Comparison of ENCODE assay signal across 20 cellular contexts in genomic region chr1:40628903-40629292, GRCh38. TPM values are rescaled to one million over a fixed set of nuclear protein-coding genes. Genes with fewer than 3 reads are reported as not detected.
A peak's percentile ranks its signal among the peaks of the same experiment; 100 is the strongest.
DNase-seq lines count a peak whose midpoint lies in the region; ATAC-seq and TF ChIP-seq lines count a peak whose summit lies in the region.
"Had no signal": no experiment of that assay in that cellular context is flagged by ENCODE, and none has a peak within 500 bp of the region (broad histone marks: within the 10 kb centered on the region; RNA-seq: fewer than 3 reads in every experiment).

No MANE protein-coding gene starts in this region.

- DNase-seq in activated naive CD4-positive, alpha-beta T cell treated with anti-CD3 and anti-CD28 coated beads, Interleukin-2, amount 50 U/mL, for 72 hours (ENCODE audit: low spot score in 2 of 2) = no peak
- no peak for DNase-seq in activated naive CD4-positive, alpha-beta T cell (lab: John Stamatoyannopoulos, UW)
- DNase-seq in PC-3 (peak; percentile 63), upper lobe of right lung (peak; percentile 13), UCSD-AML1 (lab: John Stamatoyannopoulos, UW; ENCODE audit: unreplicated experiment) (no peak), MG63 (no peak), GM23338 (ENCODE audit: low spot score) (no peak)
- DNase-seq: body of pancreas; COR-L47; erythroblast; NCI-H1694; nephron progenitor cell; NK-92 treated with Interleukin-12 subunit alpha and Interleukin-12 subunit beta, amount 100 ng/mL, for 24 hours; stimulated activated CD4-positive, alpha-beta T cell treated with anti-CD3 and anti-CD28 coated beads, Interleukin-12 subunit alpha, Interleukin-12 subunit beta, amount 100 ng/mL, for 4 hours; stimulated activated naive B cell treated with anti-CD40 and anti-IgM and Interleukin-4, amounts not matched to agents 10 μg/mL and 1 μg/mL and 100 μg/mL, for 72 hours; SW 1271; WERI-Rb-1 had no signal

- TF ChIP-seq CTCF in PC-3 (conservative IDR thresholded peaks at IDR 0.05; ENCODE audit: low read depth, low read length) = no peak
- no peak for TF ChIP-seq CTCF in upper lobe of right lung (IDR thresholded peaks at IDR 0.05)
- no peak for TF ChIP-seq CTCF in GM23338 (conservative IDR thresholded peaks at IDR 0.05; ENCODE audit: low read depth in 2 of 2)

- H3K4me1 Mint-ChIP-seq in GM23338 = no peaks in the 10 kb centered on the region
- H3K4me1 Mint-ChIP-seq: nephron progenitor cell had no signal

- no TSS peak for BruUV-seq in PC-3 (replicated peaks; lab: Mats Ljungman, UMichigan)

- peaks cover 7% of the 10 kb centered on the region for H3K27me3 Mint-ChIP-seq in GM23338 (ENCODE audit: insufficient read depth, low read depth, poor library complexity)

- no peaks in the 10 kb centered on the region for H3K9me2 ChIP-seq in PC-3 (replicated peaks; ENCODE audit: low read length)
- H3K9me2 ChIP-seq in GM23338 (ENCODE audit: insufficient read depth) = no peaks in the 10 kb centered on the region

- H3K9me3 ChIP-seq in PC-3 (ENCODE audit: low read length) = no peaks in the 10 kb centered on the region
- H3K9me3 ChIP-seq in upper lobe of right lung = no peaks in the 10 kb centered on the region
- H3K9me3 ChIP-seq in MG63 = no peaks in the 10 kb centered on the region
- H3K9me3 ChIP-seq: body of pancreas had no signal

- no peaks in the 10 kb centered on the region for H3K9me3 Mint-ChIP-seq in activated naive CD4-positive, alpha-beta T cell treated with anti-CD3 and anti-CD28 coated beads, Interleukin-2, amount 50 U/mL, for 72 hours
- no peaks in the 10 kb centered on the region for H3K9me3 Mint-ChIP-seq in GM23338
- H3K9me3 Mint-ChIP-seq: dendritic cell treated with granulocyte-macrophage colony-stimulating factor and Interleukin-4, amounts not matched to agents 40 ng/mL and 50 ng/mL, for 4 days; nephron progenitor cell; stimulated activated naive B cell treated with anti-CD40 and anti-IgM and Interleukin-4, amounts not matched to agents 10 μg/mL and 1 μg/mL and 100 μg/mL, for 72 hours had no signal

- H3K4me3 ChIP-seq in PC-3 (ENCODE audit: low read length) = no peak overlapping the region
- no peak overlapping the region for H3K4me3 ChIP-seq in upper lobe of right lung
- H3K4me3 ChIP-seq in MG63 = no peak overlapping the region
- H3K4me3 ChIP-seq in GM23338 = no peak overlapping the region
- H3K4me3 ChIP-seq: body of pancreas had no signal

- POLR2A ChIA-PET in PC-3 (lab: Charles Lee; ENCODE audit: unreplicated experiment) = no interaction called here

- H3K27me3 ChIP-seq in PC-3 (ENCODE audit: low read length) (no peaks in the 10 kb centered on the region), upper lobe of right lung (no peaks in the 10 kb centered on the region), MG63 (no peaks in the 10 kb centered on the region), GM23338 (ENCODE audit: insufficient read depth) (no peaks in the 10 kb centered on the region)
- H3K27me3 ChIP-seq: body of pancreas had no signal

- H3K36me3 ChIP-seq in PC-3 (ENCODE audit: low read depth, low read length) (no peaks in the 10 kb centered on the region), upper lobe of right lung (no peaks in the 10 kb centered on the region), MG63 (no peaks in the 10 kb centered on the region), GM23338 (ENCODE audit: insufficient read depth) (no peaks in the 10 kb centered on the region)
- H3K36me3 ChIP-seq: WERI-Rb-1 had no signal

- peaks cover 0 to 7% of the 10 kb centered on the region in 2 donors for H3K36me3 Mint-ChIP-seq in activated naive CD4-positive, alpha-beta T cell treated with anti-CD3 and anti-CD28 coated beads, Interleukin-2, amount 50 U/mL, for 72 hours
- no peaks in the 10 kb centered on the region; the same call in 2 of the 3 replicates for H3K36me3 Mint-ChIP-seq in GM23338 (ENCODE audit: low read depth)

- CTCF ChIA-PET in PC-3 (lab: Charles Lee) = no interaction called here

- peak overlapping the region; percentile 86 for H3K27ac Mint-ChIP-seq in activated naive CD4-positive, alpha-beta T cell treated with anti-CD3 and anti-CD28 coated beads, Interleukin-2, amount 50 U/mL, for 72 hours
- H3K27ac Mint-ChIP-seq in GM23338 = no peak overlapping the region
- H3K27ac Mint-ChIP-seq: dendritic cell treated with granulocyte-macrophage colony-stimulating factor and Interleukin-4, amounts not matched to agents 40 ng/mL and 50 ng/mL, for 4 days; progenitor cell of endocrine pancreas; stimulated activated naive B cell treated with anti-CD40 and anti-IgM and Interleukin-4, amounts not matched to agents 10 μg/mL and 1 μg/mL and 100 μg/mL, for 72 hours had no signal

- intact Hi-C loops in PC-3 (cut with micrococcal nuclease) = loop anchor here (5.0 kb wide), 1 partner anchor 38 kb away; the partner anchor contains the start of gene RIMS3
- intact Hi-C loops in upper lobe of right lung (cut with DNase I) = no loop called here

- no peak overlapping the region for H3K9ac ChIP-seq in PC-3 (ENCODE audit: low read length)

- no peaks in the 10 kb centered on the region for H4K20me1 ChIP-seq in PC-3 (ENCODE audit: low read length)
- H4K20me1 ChIP-seq in GM23338 (replicated peaks; ENCODE audit: insufficient read depth) = no peaks in the 10 kb centered on the region

- H3F3A ChIP-seq in PC-3 (ENCODE audit: low read length, unreplicated experiment) = no peaks in the 10 kb centered on the region
- no peaks in the 10 kb centered on the region for H3F3A ChIP-seq in GM23338 (replicated peaks; ENCODE audit: low read depth)

- H3K79me2 ChIP-seq in PC-3 (ENCODE audit: low read length) = no peaks in the 10 kb centered on the region
- H3K79me2 ChIP-seq in GM23338 (replicated peaks; ENCODE audit: insufficient read depth) = no peaks in the 10 kb centered on the region

- ATAC-seq in activated naive CD4-positive, alpha-beta T cell treated with anti-CD3 and anti-CD28 coated beads, Interleukin-2, amount 50 U/mL, for 72 hours = peak; percentile 1 to 7
- ATAC-seq in PC-3 (no peak), esophagus mucosa (peak; percentile 7), upper lobe of right lung (no peak), GM23338 (no peak)
- ATAC-seq: body of pancreas had no signal

- H3K27ac ChIP-seq in PC-3 (ENCODE audit: low read length) (no peak overlapping the region), upper lobe of right lung (no peak overlapping the region), GM23338 (ENCODE audit: low read depth) (no peak overlapping the region)
- H3K27ac ChIP-seq: body of pancreas, WERI-Rb-1 had no signal

- peaks cover 16% of the 10 kb centered on the region for H3K4me1 ChIP-seq in PC-3 (ENCODE audit: insufficient read depth, low read length)
- peaks cover under 1% of the 10 kb centered on the region for H3K4me1 ChIP-seq in upper lobe of right lung
- no peaks in the 10 kb centered on the region for H3K4me1 ChIP-seq in GM23338 (ENCODE audit: insufficient read depth)

- H3K4me2 ChIP-seq in PC-3 (ENCODE audit: low read length) (no peak overlapping the region), GM23338 (no peak overlapping the region)

- no peak overlapping the region for H3K4me3 Mint-ChIP-seq in GM23338
- H3K4me3 Mint-ChIP-seq: dendritic cell treated with granulocyte-macrophage colony-stimulating factor and Interleukin-4, amounts not matched to agents 40 ng/mL and 50 ng/mL, for 4 days; nephron progenitor cell; stimulated activated naive B cell treated with anti-CD40 and anti-IgM and Interleukin-4, amounts not matched to agents 10 μg/mL and 1 μg/mL and 100 μg/mL, for 72 hours had no signal

- no peak overlapping the region for H2AFZ ChIP-seq in PC-3 (ENCODE audit: low read length)
- no peak overlapping the region for H2AFZ ChIP-seq in GM23338

TF ChIP-seq in GM23338, 12 proteins besides CTCF, POLR2A, EP300 and RAD21 (continues in another document):
- TF ChIP-seq ZNF331 (CRISPR knock-in tag; IDR thresholded peaks at IDR 0.05; ENCODE audit: low read depth) = no peak
- no peak for TF ChIP-seq EZH2phosphoT487 (IDR thresholded peaks at IDR 0.05; ENCODE audit: unreplicated experiment)
- TF ChIP-seq CREB1 (CRISPR knock-in tag; IDR thresholded peaks at IDR 0.05; ENCODE audit: low read depth) = no peak
- TF ChIP-seq ETS1 (IDR thresholded peaks at IDR 0.05) = no peak
- TF ChIP-seq POLR2AphosphoS5 (IDR thresholded peaks at IDR 0.05; ENCODE audit: low read depth) = no peak

RNA-seq across cellular contexts. Expression of gene RIMS3, which starts 36.6 kb away (rescaled TPM):
- 1 to 10 TPM; 6.9 to 8.3 TPM for total RNA-seq in activated naive CD4-positive, alpha-beta T cell treated with anti-CD3 and anti-CD28 coated beads, Interleukin-2, amount 50 U/mL, for 72 hours
- total RNA-seq in PC-3 (2014; rRNA removed) = 2.9 and 4.2 TPM in 2 replicates
- total RNA-seq in esophagus mucosa = 2.2 TPM
- total RNA-seq in upper lobe of right lung = 4.7 TPM
- total RNA-seq in MG63 (2014; rRNA removed; shearing (Covaris generic); ENCODE audit: low replicate concordance) = 0.82 TPM in 1 of 2 replicates, not detected in the other
- 19.7 and 27.2 TPM in 2 replicates for total RNA-seq in GM23338 (2014; rRNA removed; shearing (Covaris generic))
- 6.9 and 8.7 TPM in 2 replicates for polyA plus RNA-seq in GM23338 (2016; fragmentation: Nextera tagmentation; extraction: Ambion mirVana)

Comparison
In these comparisons a context has a peak if more than half of its experiments do, and no peak if none do; other contexts are left out.
1. ATAC-seq: peak in activated naive CD4-positive, alpha-beta T cell treated with anti-CD3 and anti-CD28 coated beads, Interleukin-2, amount 50 U/mL, for 72 hours (2 of 2) and esophagus mucosa (single experiment); none in PC-3 (single experiment), upper lobe of right lung (single experiment) and GM23338 (single experiment).
2. DNase-seq: peak in PC-3 (single experiment) and upper lobe of right lung (single experiment); none in activated naive CD4-positive, alpha-beta T cell treated with anti-CD3 and anti-CD28 coated beads, Interleukin-2, amount 50 U/mL, for 72 hours (0 of 2), activated naive CD4-positive, alpha-beta T cell (0 of 4), UCSD-AML1 (single experiment), MG63 (single experiment) and GM23338 (single experiment).